In the genomic region with DNA sequence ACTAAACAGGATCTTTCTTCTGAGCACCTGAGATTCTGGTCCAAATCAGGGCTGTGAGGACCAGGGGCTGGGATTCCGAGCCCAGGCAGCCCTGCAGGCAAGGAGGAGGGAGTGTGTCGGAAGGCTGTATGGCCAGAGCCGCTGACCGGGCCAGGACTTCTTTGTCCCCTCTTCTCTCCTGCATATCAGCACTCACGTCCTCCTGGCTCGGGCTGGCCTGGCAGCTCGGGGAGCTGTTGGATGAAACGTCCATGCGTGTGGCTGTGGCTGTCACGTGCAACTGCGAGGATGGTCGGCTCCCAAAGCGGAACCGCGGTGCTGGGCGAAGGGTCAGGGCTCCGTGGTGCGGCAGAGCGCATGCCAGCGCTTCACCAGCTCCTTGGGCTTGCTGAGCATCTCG, we compare ENCODE assay signal across 8 cellular contexts. TPM values are rescaled to one million over a fixed set of nuclear protein-coding genes. Genes with fewer than 3 reads are reported as not detected.
DNase-seq lines count a peak whose midpoint lies in the region; ATAC-seq, FAIRE-seq and TF ChIP-seq lines count a peak whose summit lies in the region.
"Not testable (repeated sequence)": the region's sequence is repeated elsewhere in the genome, so short reads cannot be mapped to it uniquely, and the experiment has no call there.

No MANE protein-coding gene starts in this region.

- H3K79me2 ChIP-seq in GM23338 (replicated peaks; ENCODE audit: insufficient read depth): not testable (repeated sequence)

- ATAC-seq in A549: peak; percentile 6 to 21; a peak in 1 of 6 replicates
- peak; percentile 15; the same call in 1 of the 3 replicates for ATAC-seq in GM23338
- not testable (repeated sequence) for ATAC-seq in activated CD8-positive, alpha-beta T cell treated with anti-CD3 and anti-CD28 coated beads, Interleukin-2, amount 10 ng/mL, durations not matched to agents 7 days and 5 days
- ATAC-seq in Right ventricle myocardium inferior: peak; percentile 86
- ATAC-seq in heart left ventricle: peak; percentile 82 to 90 (median 88)
- ATAC-seq in left ventricle myocardium superior: peak; percentile 92
- ATAC-seq in left lobe of liver: peak; percentile 9
- ATAC-seq in sciatic nerve: peak; percentile 25

- not testable (repeated sequence) for H3F3A ChIP-seq in GM23338 (replicated peaks; ENCODE audit: low read depth)

- H3K4me3 Mint-ChIP-seq in GM23338; activated CD8-positive, alpha-beta T cell treated with anti-CD3 and anti-CD28 coated beads, Interleukin-2, amount 10 ng/mL, durations not matched to agents 7 days and 5 days: not testable (repeated sequence)

- not testable (repeated sequence) for H3K27me3 ChIP-seq in GM23338 (ENCODE audit: insufficient read depth); heart left ventricle

- TF ChIP-seq POLR2A in A549 (IDR thresholded peaks at IDR 0.05; ENCODE audit: low read length); heart left ventricle (IDR thresholded peaks at IDR 0.05): not testable (repeated sequence)

- not testable (repeated sequence) for H4K20me1 ChIP-seq in GM23338 (replicated peaks; ENCODE audit: insufficient read depth)

- POLR2A ChIA-PET in A549 (lab: Yijun Ruan, JAX); activated CD8-positive, alpha-beta T cell treated with anti-CD3 and anti-CD28 coated beads, Interleukin-2, amount 10 ng/mL, durations not matched to agents 7 days and 5 days (lab: Charles Lee): not testable (repeated sequence)

- H3K27me3 Mint-ChIP-seq in GM23338 (ENCODE audit: insufficient read depth, low read depth, poor library complexity): peaks cover 10% of the 10 kb centered on the region
- H3K27me3 Mint-ChIP-seq in activated CD8-positive, alpha-beta T cell treated with anti-CD3 and anti-CD28 coated beads, Interleukin-2, amount 10 ng/mL, durations not matched to agents 7 days and 5 days (ENCODE audit: low read depth): not testable (repeated sequence)

- not testable (repeated sequence) for H3K9me3 ChIP-seq in A549, heart left ventricle

- not testable (repeated sequence) for TF ChIP-seq EP300 in A549 (IDR thresholded peaks at IDR 0.05)

- CTCF ChIA-PET in A549 (lab: Yijun Ruan, JAX): interaction anchor here (1.8 kb wide), 1 partner anchor 274 kb away, joined by 3 read pairs; no protein-coding TSS in a partner anchor
- CTCF ChIA-PET in activated CD8-positive, alpha-beta T cell treated with anti-CD3 and anti-CD28 coated beads, Interleukin-2, amount 10 ng/mL, durations not matched to agents 7 days and 5 days (lab: Charles Lee): not testable (repeated sequence)

- not testable (repeated sequence) for TF ChIP-seq CTCF in A549 (IDR thresholded peaks at IDR 0.05); GM23338 (conservative IDR thresholded peaks at IDR 0.05; ENCODE audit: low read depth in 2 of 2); heart left ventricle (IDR thresholded peaks at IDR 0.05)

- H3K4me2 ChIP-seq in A549, GM23338: not testable (repeated sequence)

- FAIRE-seq in A549 (lab: Jason Lieb, UNC): not testable (repeated sequence)

- WGBS in A549 (ENCODE audit: missing lambda C conversion rate): 93% methylated on average over 19 of the region's 21 CpGs
- WGBS in heart left ventricle, 4 donors: 48 to 87% (median 60%) methylated on average over 12 to 21 of the region's 21 CpGs

- H3K4me1 ChIP-seq in A549; GM23338 (ENCODE audit: insufficient read depth): not testable (repeated sequence)
- peaks cover 0 to 16% (median 2%) of the 10 kb centered on the region in 12 donors for H3K4me1 ChIP-seq in heart left ventricle

- not testable (repeated sequence) for H3K4me1 Mint-ChIP-seq in GM23338
- peaks cover 25% of the 10 kb centered on the region for H3K4me1 Mint-ChIP-seq in activated CD8-positive, alpha-beta T cell treated with anti-CD3 and anti-CD28 coated beads, Interleukin-2, amount 10 ng/mL, durations not matched to agents 7 days and 5 days (ENCODE audit: low read depth)

- H3K9me3 Mint-ChIP-seq in GM23338; activated CD8-positive, alpha-beta T cell treated with anti-CD3 and anti-CD28 coated beads, Interleukin-2, amount 10 ng/mL, durations not matched to agents 7 days and 5 days (ENCODE audit: insufficient read depth): not testable (repeated sequence)

- not testable (repeated sequence) for TF ChIP-seq RAD21 in A549 (conservative IDR thresholded peaks at IDR 0.05 in 1 of 2, IDR thresholded peaks at IDR 0.05 in 1 of 2)

- H3K36me3 Mint-ChIP-seq in GM23338 (ENCODE audit: low read depth); activated CD8-positive, alpha-beta T cell treated with anti-CD3 and anti-CD28 coated beads, Interleukin-2, amount 10 ng/mL, durations not matched to agents 7 days and 5 days (ENCODE audit: low read depth): not testable (repeated sequence)

- H3K27ac ChIP-seq in A549; GM23338 (ENCODE audit: low read depth): not testable (repeated sequence)
- peak overlapping the region in 9 of 12 donors; percentile 18 to 76 (median 62) for H3K27ac ChIP-seq in heart left ventricle

- DNase-seq in A549 (ENCODE audit: low read depth in 1 of 2, low spot score in 1 of 2); GM23338 (ENCODE audit: low spot score); activated CD8-positive, alpha-beta T cell treated with anti-CD3 and anti-CD28 coated beads, Interleukin-2, amount 10 ng/mL, durations not matched to agents 7 days and 5 days; left lobe of liver (ENCODE audit: low spot score); sciatic nerve (ENCODE audit: low spot score): not testable (repeated sequence)
- peak; percentile 80 for DNase-seq in Right ventricle myocardium inferior (ENCODE audit: missing footprints)
- DNase-seq in heart left ventricle: peak; percentile 49 to 85 (median 78)
- DNase-seq in left ventricle myocardium superior: peak; percentile 82

- not testable (repeated sequence) for H2AFZ ChIP-seq in GM23338

- H3K36me3 ChIP-seq in GM23338 (ENCODE audit: insufficient read depth); heart left ventricle: not testable (repeated sequence)

- not testable (repeated sequence) for H3K4me3 ChIP-seq in A549, GM23338, heart left ventricle

- intact Hi-C loops in Right ventricle myocardium inferior (cut with DNase I); heart left ventricle (cut with DNase I); left ventricle myocardium superior (cut with micrococcal nuclease); sciatic nerve (cut with DNase I): not testable (repeated sequence)

- H3K27ac Mint-ChIP-seq in GM23338: not testable (repeated sequence)
- H3K27ac Mint-ChIP-seq in activated CD8-positive, alpha-beta T cell treated with anti-CD3 and anti-CD28 coated beads, Interleukin-2, amount 10 ng/mL, durations not matched to agents 7 days and 5 days: peak overlapping the region; percentile 37

- not testable (repeated sequence) for H3K9me2 ChIP-seq in GM23338 (ENCODE audit: insufficient read depth)

RNA-seq across cellular contexts. Expression of gene NUTM2A, which starts 11.4 kb away (rescaled TPM):
- 0.05 TPM in 1 of 2 replicates, not detected in the other for polyA plus RNA-seq in A549 (2011; rRNA removed)
- 0.04 and 0.08 TPM in 2 replicates for polyA plus RNA-seq in A549 (2012; cell fraction: cytosol; rRNA removed)
- polyA plus RNA-seq in A549 (2012; cell fraction: nucleus; rRNA removed): 0.09 and 0.16 TPM in 2 replicates
- polyA plus RNA-seq in A549 (2017; fragmentation: RNase III; extraction: RNeasy Plus Mini Kit Qiagen cat#74134 plus additional on column Dnase treatment): 0.09 to 0.15 TPM (median 0.09 TPM) in 3 replicates
- not detected in 2 replicates for polyA minus RNA-seq in A549 (2011; rRNA and poly(A)+ RNA removed)
- 0.27 TPM in 1 of 2 replicates, not detected in the other for total RNA-seq in GM23338 (2014; rRNA removed; shearing (Covaris generic))
- polyA plus RNA-seq in GM23338 (2016; fragmentation: Nextera tagmentation; extraction: Ambion mirVana): 0.21 and 0.27 TPM in 2 replicates
- under 1 TPM; 0.29 to 0.71 TPM for total RNA-seq in activated CD8-positive, alpha-beta T cell treated with anti-CD3 and anti-CD28 coated beads, Interleukin-2, amount 10 ng/mL, durations not matched to agents 7 days and 5 days
- 1.9 TPM for total RNA-seq in Right ventricle myocardium inferior
- total RNA-seq in heart left ventricle: 1 to 10 TPM in 6 of 9 donors, under 1 TPM in 3; 0.56 to 3.3 (median 1.6) TPM
- 1 to 10 TPM; 1.1 to 3.8 TPM for polyA plus RNA-seq in heart left ventricle
- 1.9 TPM for total RNA-seq in left ventricle myocardium superior
- total RNA-seq in left lobe of liver: 1.1 TPM
- total RNA-seq in sciatic nerve: 0.89 TPM
